8 cellular contexts compared by ENCODE assay signal in the genomic region with DNA sequence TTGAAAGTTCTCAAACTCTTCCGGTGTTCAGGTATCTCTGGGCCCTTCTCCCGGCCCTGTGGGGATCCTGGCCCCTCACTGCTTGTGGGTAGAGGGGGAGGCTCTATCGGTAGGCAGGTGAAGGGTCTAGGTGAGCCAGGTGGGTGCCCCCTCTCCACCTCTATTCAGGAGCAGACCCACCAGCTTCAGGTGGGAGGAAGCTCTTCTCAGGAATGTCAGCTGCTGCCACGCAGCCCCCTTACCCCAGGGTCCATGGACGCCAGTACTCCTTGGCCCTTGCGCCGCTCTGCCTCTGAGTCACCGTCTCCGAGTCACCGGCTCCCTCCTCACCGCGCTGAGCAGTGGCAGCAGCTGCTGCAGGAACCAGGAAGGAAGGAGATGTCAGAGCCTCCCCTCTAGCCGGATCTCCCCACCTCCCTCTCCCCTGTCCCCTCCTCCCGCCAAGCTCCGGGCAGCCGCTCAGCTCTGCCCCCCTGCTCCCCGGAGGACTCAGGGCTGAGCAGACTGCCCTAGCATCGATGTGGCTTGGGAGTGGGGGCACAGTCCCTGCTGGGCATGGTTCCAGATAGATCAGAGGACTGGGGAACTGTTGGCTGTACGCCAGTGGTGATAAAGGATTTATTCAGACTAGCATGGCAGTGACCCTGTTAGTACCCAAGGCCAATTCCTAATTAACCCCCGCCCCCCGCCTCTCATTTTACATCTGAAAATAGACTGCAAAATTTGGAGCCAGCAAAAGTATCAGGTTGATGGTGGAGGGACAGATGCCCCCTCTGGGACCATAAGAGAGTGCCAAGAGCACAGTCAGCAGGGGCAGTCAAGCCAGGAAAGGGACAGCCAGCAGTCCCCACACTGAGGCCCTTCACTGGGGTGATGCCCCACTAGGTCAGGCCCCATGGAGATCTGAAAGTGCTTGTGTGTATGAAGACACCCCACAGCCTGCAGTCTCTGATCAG. TPM values are rescaled to one million over a fixed set of nuclear protein-coding genes. Genes with fewer than 3 reads are reported as not detected.
DNase-seq lines count a peak whose midpoint lies in the region; ATAC-seq and TF ChIP-seq lines count a peak whose summit lies in the region.

OSBPL7 (minus strand) TSS at position 371 of the 956 bp plus-strand sequence. CDS start 1,516 bp downstream, outside the sequence.

- TF ChIP-seq CTCF in right atrium auricular region (IDR thresholded peaks at IDR 0.05) (peak in 1 of 2 donors; percentile 62), vagina (IDR thresholded peaks at IDR 0.05) (peak in 1 of 3 experiments; percentile 15)

- peak; percentile 85 for DNase-seq in GM03348 (ENCODE audit: low spot score)
- DNase-seq in NCI-H1436 (lab: John Stamatoyannopoulos, UW): peak; percentile 87
- peak in 54 of 56 donors; percentile 8 to 94 (median 68) for DNase-seq in amygdala (lab: John Stamatoyannopoulos, UW)
- DNase-seq in right atrium auricular region (ENCODE audit: low spot score): peak; percentile 74
- DNase-seq in pulmonary artery endothelial cell (ENCODE audit: low read depth, low spot score): peak; percentile 84
- DNase-seq in vagina (ENCODE audit: extremely low spot score in 2 of 2): no peak

- H3K4me1 ChIP-seq in right atrium auricular region (peaks cover 0 to 26% of the 10 kb centered on the region in 2 donors), vagina (peaks cover 26% of the 10 kb centered on the region)

- H3K9me3 Mint-ChIP-seq in T-helper 1 cell treated with Interleukin-12 subunit alpha and Interleukin-12 subunit beta and Interleukin-4 antibody, amounts not matched to agents 30 μg/mL and 1 μg/mL, for 36 hours: no peaks in the 10 kb centered on the region

- H3K27ac ChIP-seq in right atrium auricular region (peak within 1 kb of the TSS; percentile 23 to 47), vagina (peak within 1 kb of the TSS; percentile 48)

- H3K27me3 Mint-ChIP-seq in T-helper 1 cell treated with Interleukin-12 subunit alpha and Interleukin-12 subunit beta and Interleukin-4 antibody, amounts not matched to agents 30 μg/mL and 1 μg/mL, for 36 hours (ENCODE audit: low read depth): no peaks in the 10 kb centered on the region

- peaks cover 23% of the 10 kb centered on the region for H3K36me3 Mint-ChIP-seq in T-helper 1 cell treated with Interleukin-12 subunit alpha and Interleukin-12 subunit beta and Interleukin-4 antibody, amounts not matched to agents 30 μg/mL and 1 μg/mL, for 36 hours (ENCODE audit: low read depth)

- TF ChIP-seq POLR2A in vagina (IDR thresholded peaks at IDR 0.05): no peak

- H3K4me1 Mint-ChIP-seq in T-helper 1 cell treated with Interleukin-12 subunit alpha and Interleukin-12 subunit beta and Interleukin-4 antibody, amounts not matched to agents 30 μg/mL and 1 μg/mL, for 36 hours (ENCODE audit: low read depth): peaks cover 18% of the 10 kb centered on the region

- peak within 1 kb of the TSS; percentile 98 for H3K4me3 Mint-ChIP-seq in T-helper 1 cell treated with Interleukin-12 subunit alpha and Interleukin-12 subunit beta and Interleukin-4 antibody, amounts not matched to agents 30 μg/mL and 1 μg/mL, for 36 hours

- H3K27ac Mint-ChIP-seq in T-helper 1 cell treated with Interleukin-12 subunit alpha and Interleukin-12 subunit beta and Interleukin-4 antibody, amounts not matched to agents 30 μg/mL and 1 μg/mL, for 36 hours: peak within 1 kb of the TSS; percentile 90

- H3K27me3 ChIP-seq in right atrium auricular region (no peaks in the 10 kb centered on the region), vagina (no peaks in the 10 kb centered on the region)

- H3K9me3 ChIP-seq in right atrium auricular region (no peaks in the 10 kb centered on the region), vagina (no peaks in the 10 kb centered on the region)

- ATAC-seq in HG02588 (IDR thresholded peaks at IDR 0.05; ENCODE audit: unreplicated experiment): peak; percentile 77

- H3K4me3 ChIP-seq in right atrium auricular region (peak within 1 kb of the TSS; percentile 46 to 56), vagina (peak within 1 kb of the TSS; percentile 59 to 69)

- H3K36me3 ChIP-seq in right atrium auricular region (peaks cover 45% of the 10 kb centered on the region), vagina (peaks cover 0 to 49% of the 10 kb centered on the region in 2 donors)

- intact Hi-C loops in vagina (cut with DNase I): no loop called here

RNA-seq across cellular contexts. Expression of gene OSBPL7, which starts in this region (rescaled TPM):
- total RNA-seq in right atrium auricular region: 1 to 10 TPM; 2.3 to 3.6 TPM
- total RNA-seq in pulmonary artery endothelial cell: 9.0 and 13.2 TPM in 2 replicates
- total RNA-seq in vagina: 5.6 TPM

Comparison
In these comparisons a context has a peak if more than half of its experiments do, and no peak if none do; other contexts are left out.
1. DNase-seq: peak in GM03348 (single experiment), NCI-H1436 (single experiment), amygdala (54 of 56), right atrium auricular region (single experiment) and pulmonary artery endothelial cell (single experiment); none in vagina (0 of 2).